19 cellular contexts compared by ENCODE assay signal in the genomic region with DNA sequence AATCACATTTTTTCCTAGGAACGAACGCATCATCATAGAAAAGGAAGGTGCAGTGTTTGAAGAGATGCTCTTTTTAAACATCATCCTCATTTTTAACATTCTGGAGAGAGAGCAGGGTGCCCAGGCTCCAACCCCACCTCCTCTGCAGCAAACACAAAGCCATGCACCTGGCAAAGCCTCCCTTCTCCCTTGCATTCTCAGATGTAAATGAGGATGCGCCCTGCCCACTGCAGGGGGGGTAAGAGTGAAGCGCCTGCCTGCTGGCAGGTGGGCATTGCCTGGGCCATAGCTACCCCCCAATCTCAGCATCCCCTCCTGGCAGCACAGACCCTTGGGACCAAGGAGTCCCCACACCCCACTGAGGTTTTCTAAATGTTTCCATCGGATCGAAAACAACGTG.
DNase-seq lines count a peak whose midpoint lies in the region; ATAC-seq and TF ChIP-seq lines count a peak whose summit lies in the region.
"Had no signal": no experiment of that assay in that cellular context is flagged by ENCODE, and none has a peak within 500 bp of the region (broad histone marks: within the 10 kb centered on the region; RNA-seq: fewer than 3 reads in every experiment).

No MANE protein-coding gene starts in this region.

- CTCF ChIA-PET in HEK293 (lab: Yijun Ruan, JAX), result interaction anchor here (0.8 kb wide), 1 partner anchor 631 kb away, joined by 3 read pairs; no protein-coding TSS in a partner anchor

- TF ChIP-seq CTCF in HEK293 (tag by site-specific recombination; IDR thresholded peaks at IDR 0.05), result peak; percentile 6; the same call in 1 of the 2 replicates
- no peak for TF ChIP-seq CTCF in OCI-LY1 (IDR thresholded peaks at IDR 0.05; ENCODE audit: low read length)
- TF ChIP-seq CTCF in osteoblast (IDR thresholded peaks at IDR 0.05; ENCODE audit: extremely low read depth, low read depth, low read length), result no peak
- no peak for TF ChIP-seq CTCF in right lobe of liver (IDR thresholded peaks at IDR 0.05)

- H3K27ac ChIP-seq in HEK293 (ENCODE audit: extremely low read depth, low read depth, low read length) (no peak overlapping the region), OCI-LY1 (ENCODE audit: low read depth, low read length, poor library complexity, severe bottlenecking) (peak overlapping the region; percentile 77), osteoblast (ENCODE audit: low read depth, low read length) (no peak overlapping the region), right lobe of liver (no peak overlapping the region)
- H3K27ac ChIP-seq: neutrophil had no signal

- TF ChIP-seq POLR2A in right lobe of liver (IDR thresholded peaks at IDR 0.05), result no peak

- H3K9me3 ChIP-seq in HEK293 (ENCODE audit: control insufficient read depth, insufficient read depth, low read depth, low read length) (no peaks in the 10 kb centered on the region), OCI-LY1 (ENCODE audit: low read length) (no peaks in the 10 kb centered on the region), iPS-15b (ENCODE audit: control insufficient read depth, insufficient read depth, low read length) (no peaks in the 10 kb centered on the region), osteoblast (ENCODE audit: low read depth, low read length) (no peaks in the 10 kb centered on the region), right lobe of liver (no peaks in the 10 kb centered on the region)
- H3K9me3 ChIP-seq: BE2C, MG63, neutrophil had no signal

- H3K4me1 ChIP-seq in HEK293 (ENCODE audit: control insufficient read depth, insufficient read depth, low read length) (no peaks in the 10 kb centered on the region), OCI-LY1 (ENCODE audit: insufficient read depth, low read length, severe bottlenecking) (peaks cover 54% of the 10 kb centered on the region), iPS-15b (ENCODE audit: control insufficient read depth, insufficient read depth, low read length) (peaks cover 4% of the 10 kb centered on the region), osteoblast (ENCODE audit: insufficient read depth, low read length) (no peaks in the 10 kb centered on the region), right lobe of liver (no peaks in the 10 kb centered on the region)

- 17% methylated on average over 5 of the region's 7 CpGs for WGBS in right lobe of liver (ENCODE audit: insufficient coverage, low coverage, low lambda C conversion rate, missing lambda C conversion rate)

- no peaks in the 10 kb centered on the region for H3K9me2 ChIP-seq in OCI-LY1 (ENCODE audit: low read depth, low read length)

- ATAC-seq in right lobe of liver, result no peak
- no peak for ATAC-seq in GM18867 (IDR thresholded peaks at IDR 0.05; ENCODE audit: unreplicated experiment)
- ATAC-seq: left ventricle myocardium superior had no signal

- no peaks in the 10 kb centered on the region for H4K20me1 ChIP-seq in OCI-LY1 (ENCODE audit: insufficient read depth, low read length)
- H4K20me1 ChIP-seq in osteoblast (ENCODE audit: insufficient read depth, low read length), result no peaks in the 10 kb centered on the region

- peak; percentile 37 for DNase-seq in NCI-H1436 (lab: John Stamatoyannopoulos, UW)
- no peak for DNase-seq in NCI-H1436 treated with DMSO at 0.1 percent for 48 hours (lab: John Stamatoyannopoulos, UW)
- no peak for DNase-seq in osteoblast (ENCODE audit: insufficient read length, low spot score, missing footprints)
- no peak for DNase-seq in right lobe of liver
- DNase-seq: activated CD4-positive, alpha-beta T cell treated with anti-CD3 and anti-CD28 coated beads, Interleukin-2, amount 10 ng/mL, durations not matched to agents 7 days and 5 days; activated naive CD4-positive, alpha-beta T cell; aorta; GOT3; IMR-90; NCI-H2171; stimulated activated CD4-positive, alpha-beta T cell treated with anti-CD3 and anti-CD28 coated beads, Interleukin-4, amount 100 ng/mL, for 4 hours had no signal

- no peaks in the 10 kb centered on the region for H3K79me2 ChIP-seq in OCI-LY1 (ENCODE audit: insufficient read depth, low read length)
- H3K79me2 ChIP-seq in osteoblast (ENCODE audit: insufficient read depth, low read length), result no peaks in the 10 kb centered on the region

- intact Hi-C loops in right lobe of liver (cut with DNase I), result no loop called here

- H2AFZ ChIP-seq in OCI-LY1 (ENCODE audit: low read length), result no peak overlapping the region
- no peak overlapping the region for H2AFZ ChIP-seq in osteoblast (ENCODE audit: low read length)

- H3K27me3 ChIP-seq in OCI-LY1 (ENCODE audit: insufficient read depth, low read length), result no peaks in the 10 kb centered on the region
- no peaks in the 10 kb centered on the region for H3K27me3 ChIP-seq in iPS-15b (ENCODE audit: control insufficient read depth, insufficient read depth, low read length)
- no peaks in the 10 kb centered on the region for H3K27me3 ChIP-seq in osteoblast (ENCODE audit: insufficient read depth, low read length)
- no peaks in the 10 kb centered on the region for H3K27me3 ChIP-seq in right lobe of liver
- H3K27me3 ChIP-seq: BE2C, MG63 had no signal

- H3K4me3 ChIP-seq in HEK293 (ENCODE audit: low read depth, low read length) (no peak overlapping the region), OCI-LY1 (ENCODE audit: low read depth, low read length, poor library complexity, severe bottlenecking) (no peak overlapping the region), iPS-15b (ENCODE audit: low read depth, low read length) (peak overlapping the region; percentile 8), osteoblast (ENCODE audit: insufficient read depth, low read length) (no peak overlapping the region), right lobe of liver (no peak overlapping the region)
- H3K4me3 ChIP-seq: MG63 had no signal

- H3K9ac ChIP-seq in OCI-LY1 (ENCODE audit: low read length), result no peak overlapping the region; the same call in 1 of the 2 replicates
- H3K9ac ChIP-seq in iPS-15b (ENCODE audit: low read depth, low read length), result no peak overlapping the region

- POLR2A ChIA-PET in HEK293 (lab: Yijun Ruan, JAX), result no interaction called here

- H3K36me3 ChIP-seq in HEK293 (ENCODE audit: control insufficient read depth in 2 of 2, insufficient read depth in 1 of 2, low read length in 2 of 2) (no peaks in the 10 kb centered on the region), OCI-LY1 (ENCODE audit: insufficient read depth, low read length) (no peaks in the 10 kb centered on the region), iPS-15b (ENCODE audit: control insufficient read depth, insufficient read depth, low read length) (no peaks in the 10 kb centered on the region), osteoblast (ENCODE audit: insufficient read depth, low read length) (no peaks in the 10 kb centered on the region), right lobe of liver (no peaks in the 10 kb centered on the region)
- H3K36me3 ChIP-seq: BE2C, MG63, neutrophil had no signal

- peak overlapping the region; percentile 22; the same call in 1 of the 2 replicates for H3K4me2 ChIP-seq in OCI-LY1 (ENCODE audit: low read length)
- H3K4me2 ChIP-seq in osteoblast (ENCODE audit: insufficient read depth, low read length), result no peak overlapping the region

- H3F3A ChIP-seq in OCI-LY1 (ENCODE audit: insufficient read depth, low read length), result peaks cover 19% of the 10 kb centered on the region

TF ChIP-seq in HEK293, 187 proteins besides CTCF, POLR2A, EP300 and RAD21:
- TF ChIP-seq AEBP2 (tag by site-specific recombination; IDR thresholded peaks at IDR 0.05; ENCODE audit: borderline replicate concordance), result no peak
- TF ChIP-seq, protein P1, sequence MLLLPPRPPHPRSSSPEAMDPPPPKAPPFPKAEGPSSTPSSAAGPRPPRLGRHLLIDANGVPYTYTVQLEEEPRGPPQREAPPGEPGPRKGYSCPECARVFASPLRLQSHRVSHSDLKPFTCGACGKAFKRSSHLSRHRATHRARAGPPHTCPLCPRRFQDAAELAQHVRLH (tag by site-specific recombination; IDR thresholded peaks at IDR 0.05), result no peak
- no peak for TF ChIP-seq PRDM1 (tag by site-specific recombination; IDR thresholded peaks at IDR 0.05)
- TF ChIP-seq ZNF302 (tag by site-specific recombination; IDR thresholded peaks at IDR 0.05; ENCODE audit: low read depth), result no peak
- no peak for TF ChIP-seq ZNF521 (tag by site-specific recombination; IDR thresholded peaks at IDR 0.05)
- no peak for TF ChIP-seq ZNF416 (tag by site-specific recombination; IDR thresholded peaks at IDR 0.05)
- TF ChIP-seq ZNF169 (tag by site-specific recombination; IDR thresholded peaks at IDR 0.05), result no peak
